ENCODE assay signal across 25 cellular contexts in the genomic region with DNA sequence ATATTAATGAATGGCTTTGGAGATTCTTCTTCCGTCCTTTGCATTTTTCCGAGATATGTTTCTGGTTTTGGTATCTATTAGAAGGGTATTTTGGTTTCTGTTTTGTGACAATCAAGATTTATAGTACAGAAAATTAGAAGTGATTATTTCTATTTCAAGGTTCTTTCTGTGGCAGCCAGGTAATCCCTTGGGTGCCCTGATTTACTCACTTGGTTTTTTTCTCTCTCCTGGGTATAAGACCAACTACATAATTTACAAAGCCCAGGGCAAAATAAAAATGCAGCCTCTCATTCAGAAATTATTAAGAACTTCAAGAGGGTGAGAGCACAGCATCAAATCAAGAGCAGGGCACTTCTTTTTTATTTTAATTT. TPM values are rescaled to one million over a fixed set of nuclear protein-coding genes. Genes with fewer than 3 reads are reported as not detected.
A peak's percentile ranks its signal among the peaks of the same experiment; 100 is the strongest.
DNase-seq lines count a peak whose midpoint lies in the region; ATAC-seq, FAIRE-seq and TF ChIP-seq lines count a peak whose summit lies in the region.
"Had no signal": no experiment of that assay in that cellular context is flagged by ENCODE, and none has a peak within 500 bp of the region (broad histone marks: within the 10 kb centered on the region; RNA-seq: fewer than 3 reads in every experiment).

No MANE protein-coding gene starts in this region.

- peaks cover 16% of the 10 kb centered on the region for H3K79me2 ChIP-seq in OCI-LY3 (ENCODE audit: low read length)

- H3K9ac ChIP-seq in OCI-LY3 (ENCODE audit: low read length) = peak overlapping the region; percentile 22; the same call in 1 of the 2 replicates
- H3K9ac ChIP-seq: GM23248 had no signal

- ATAC-seq in central memory CD8-positive, alpha-beta T cell (replicated peaks; ENCODE audit: extremely low read depth, poor library complexity, severe bottlenecking) = no peak
- ATAC-seq in natural killer cell (no peak), HG02981 (IDR thresholded peaks at IDR 0.05; ENCODE audit: unreplicated experiment) (no peak), esophagus mucosa (no peak)
- ATAC-seq: Panc1 had no signal

- H3K9me3 ChIP-seq in OCI-LY3 (ENCODE audit: insufficient read depth, low read length) = no peaks in the 10 kb centered on the region

- no peaks in the 10 kb centered on the region for H4K20me1 ChIP-seq in OCI-LY3 (ENCODE audit: insufficient read depth, low read length)

- peaks cover 19% of the 10 kb centered on the region for H3K36me3 Mint-ChIP-seq in central memory CD8-positive, alpha-beta T cell (ENCODE audit: insufficient read depth)
- no peaks in the 10 kb centered on the region for H3K36me3 Mint-ChIP-seq in natural killer cell

- H3K27ac ChIP-seq in OCI-LY3 (ENCODE audit: low read length) (peak overlapping the region; percentile 46), RWPE1 (no peak overlapping the region), substantia nigra (ENCODE audit: low read depth, low read length, poor library complexity, severe bottlenecking) (no peak overlapping the region)
- H3K27ac ChIP-seq: GM23248, SK-N-MC had no signal

- H3K4me1 Mint-ChIP-seq in central memory CD8-positive, alpha-beta T cell = peaks cover 42% of the 10 kb centered on the region
- H3K4me1 Mint-ChIP-seq in natural killer cell = peaks cover 30 to 31% of the 10 kb centered on the region in 2 donors

- no peaks in the 10 kb centered on the region for H3K27me3 ChIP-seq in OCI-LY3 (ENCODE audit: low read depth, low read length)

- H3K27me3 Mint-ChIP-seq in central memory CD8-positive, alpha-beta T cell = no peaks in the 10 kb centered on the region
- no peaks in the 10 kb centered on the region for H3K27me3 Mint-ChIP-seq in natural killer cell (ENCODE audit: low read depth in 2 of 2)

- peaks cover 28% of the 10 kb centered on the region for H3K4me1 ChIP-seq in OCI-LY3 (ENCODE audit: low read length)

- no peak for DNase-seq in GM19239 (ENCODE audit: insufficient read length, low spot score)
- DNase-seq in central memory CD8-positive, alpha-beta T cell (ENCODE audit: low spot score in 2 of 2) = no peak
- no peak for DNase-seq in natural killer cell
- DNase-seq in RWPE1 (ENCODE audit: low spot score) = no peak
- no peak for DNase-seq in substantia nigra (lab: John Stamatoyannopoulos, UW)
- DNase-seq: 8988T, ACHN, DMS153, GM23248, H7, Kasumi-1, MV-4-11, NCI-H1105, NCI-H2029, NCI-H446 treated with DMSO at 0.1 percent for 48 hours, NCI-H526, NCI-H82, SIG-M5, SW 1271 had no signal

- POLR2A ChIA-PET in RWPE1 (lab: Yijun Ruan, JAX; ENCODE audit: low non-redundant PET) = no interaction called here

- H3K4me3 Mint-ChIP-seq in central memory CD8-positive, alpha-beta T cell = no peak overlapping the region
- no peak overlapping the region for H3K4me3 Mint-ChIP-seq in natural killer cell

- intact Hi-C loops in natural killer cell (cut with micrococcal nuclease) = loop anchor here (10.0 kb wide), 1 partner anchor 48 kb away; a partner anchor contains a TSS

- no peaks in the 10 kb centered on the region for H3K9me3 Mint-ChIP-seq in central memory CD8-positive, alpha-beta T cell
- no peaks in the 10 kb centered on the region for H3K9me3 Mint-ChIP-seq in natural killer cell

- H3K4me3 ChIP-seq in OCI-LY3 (ENCODE audit: low read length) = peak overlapping the region; percentile 99
- H3K4me3 ChIP-seq: GM23248, SK-N-MC had no signal

- peak; percentile 70 for FAIRE-seq in GM19239 (lab: Jason Lieb, UNC)

- no peak for TF ChIP-seq CTCF in OCI-LY3 (IDR thresholded peaks at IDR 0.05; ENCODE audit: low read depth, low read length)
- TF ChIP-seq CTCF in natural killer cell (IDR thresholded peaks at IDR 0.05) = no peak
- TF ChIP-seq CTCF in RWPE1 (conservative IDR thresholded peaks at IDR 0.05; ENCODE audit: low read depth) = no peak

- no peaks in the 10 kb centered on the region for H3K36me3 ChIP-seq in OCI-LY3 (replicated peaks; ENCODE audit: low read depth, low read length)

- CTCF ChIA-PET in RWPE1 (lab: Yijun Ruan, JAX) = interaction anchor here (1.4 kb wide), 1 partner anchor 88 kb away, joined by 3 read pairs; no protein-coding TSS in a partner anchor

- peak overlapping the region; percentile 33 for H3K27ac Mint-ChIP-seq in central memory CD8-positive, alpha-beta T cell (ENCODE audit: low read depth)
- H3K27ac Mint-ChIP-seq in natural killer cell = peak overlapping the region; percentile 20 to 96

- peak overlapping the region; percentile 86 for H3K4me2 ChIP-seq in OCI-LY3 (ENCODE audit: low read length)

- peak overlapping the region; percentile 74 for H2AFZ ChIP-seq in OCI-LY3 (ENCODE audit: low read depth, low read length)
- H2AFZ ChIP-seq: GM23248 had no signal

RNA-seq across cellular contexts. Expression of a gene that starts 2.0 kb away (rescaled TPM):
- total RNA-seq in natural killer cell (10 to 100 TPM; 20.6 to 29.2 (median 21.3) TPM), esophagus mucosa (30.3 TPM)

RNA-seq across cellular contexts. Expression of a gene that starts 8.9 kb away (rescaled TPM):
- total RNA-seq in natural killer cell (under 1 TPM in 1 of 3 donors, not detected in 2; 0.05 TPM), esophagus mucosa (0.40 TPM)
- total RNA-seq: GM23248, M059J had no signal

RNA-seq across cellular contexts. Expression of a gene that starts 43.3 kb away (rescaled TPM):
- total RNA-seq in natural killer cell (100 to 1,000 TPM; 106 to 125 (median 115) TPM), esophagus mucosa (33.5 TPM)

RNA-seq across cellular contexts. Expression of a gene that starts 45.9 kb away (rescaled TPM):
- total RNA-seq in natural killer cell = 10 to 100 TPM; 10.7 to 12.0 (median 11.2) TPM
- total RNA-seq in esophagus mucosa = 12.9 TPM
